ENCODE assay signal across 8 cellular contexts in the genomic region with DNA sequence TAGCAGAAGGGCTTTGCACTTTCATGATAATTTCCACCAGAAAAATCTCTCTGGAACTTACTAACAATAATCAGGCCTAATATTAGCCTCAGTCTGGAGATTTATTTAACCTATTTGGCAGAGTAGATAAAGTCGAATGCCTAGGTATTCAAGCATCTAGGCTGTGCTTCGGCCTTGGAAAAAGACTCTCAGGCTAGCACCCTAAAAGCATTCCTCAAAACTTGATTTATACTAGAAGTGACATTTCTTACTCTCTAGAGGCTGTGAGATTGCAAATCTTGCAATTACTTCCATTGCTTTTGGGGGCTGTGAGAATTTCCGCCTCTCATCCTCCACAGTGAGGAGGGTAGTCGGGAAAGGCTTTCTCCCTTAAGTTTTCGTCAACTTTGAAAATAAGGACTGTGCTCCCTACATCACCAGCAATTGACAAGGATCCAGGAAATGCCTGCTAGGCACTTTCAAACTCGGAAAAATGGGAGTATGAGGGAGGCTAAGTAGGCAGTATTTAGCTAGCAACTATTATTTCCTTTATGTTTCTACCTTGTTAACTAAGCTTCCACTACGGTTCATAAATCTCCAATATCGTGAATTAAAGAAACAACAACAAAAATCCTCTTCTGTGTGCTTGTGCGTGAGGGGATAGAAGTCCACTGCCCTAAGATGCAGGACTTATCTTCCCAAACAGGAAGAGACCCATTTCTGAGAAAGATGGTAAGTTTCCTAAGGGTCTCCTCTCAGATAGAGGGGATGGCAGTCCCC. TPM values are rescaled to one million over a fixed set of nuclear protein-coding genes. Genes with fewer than 3 reads are reported as not detected.
DNase-seq lines count a peak whose midpoint lies in the region; ATAC-seq, FAIRE-seq and TF ChIP-seq lines count a peak whose summit lies in the region.

No MANE protein-coding gene starts in this region.

- no peaks in the 10 kb centered on the region; the same call in 1 of the 2 replicates for H4K20me1 ChIP-seq in K562 (replicated peaks; ENCODE audit: control insufficient read depth, insufficient read depth, low read length)

- POLR2A ChIA-PET in K562 (lab: Yijun Ruan, JAX) = interaction anchor here (0.5 to 1.6 kb wide), 5 partner anchors 8 to 1765 kb away, joined by 3 to 11 read pairs (median 3); no protein-coding TSS in a partner anchor

- H3K4me2 ChIP-seq in K562 (ENCODE audit: insufficient read depth, low read length) = peak overlapping the region; percentile 77

- H3K9me3 ChIP-seq in cardiac muscle cell (ENCODE audit: low read depth) (no peaks in the 10 kb centered on the region), K562 (replicated peaks; ENCODE audit: control insufficient read depth, insufficient read depth, low read depth, low read length) (no peaks in the 10 kb centered on the region), upper lobe of right lung (no peaks in the 10 kb centered on the region)

- H3K27ac ChIP-seq in cardiac muscle cell = peak overlapping the region; percentile 72
- H3K27ac ChIP-seq in K562 (ENCODE audit: extremely low read depth, low read depth, low read length) = peak overlapping the region; percentile 84
- H3K27ac ChIP-seq in upper lobe of right lung = peak overlapping the region; percentile 97

- H3K4me3 ChIP-seq in cardiac muscle cell = peak overlapping the region; percentile 39
- H3K4me3 ChIP-seq in K562 = peak overlapping the region; percentile 80
- peak overlapping the region; percentile 77 for H3K4me3 ChIP-seq in upper lobe of right lung

- no peak for TF ChIP-seq RAD21 in K562 (CRISPR knock-in tag; conservative IDR thresholded peaks at IDR 0.05 in 1 of 2, IDR thresholded peaks at IDR 0.05 in 1 of 2)

- peaks cover 26% of the 10 kb centered on the region for H3K79me2 ChIP-seq in K562 (ENCODE audit: control insufficient read depth, insufficient read depth, low read length)

- H3K4me1 ChIP-seq in cardiac muscle cell (ENCODE audit: low read depth) = peaks cover 13% of the 10 kb centered on the region
- H3K4me1 ChIP-seq in K562 (replicated peaks in 1 of 2; ENCODE audit: control insufficient read depth in 2 of 2, insufficient read depth in 2 of 2, low read length in 2 of 2) = peaks cover 9 to 13% of the 10 kb centered on the region in 2 experiments; a peak in 4 of 5 replicates
- H3K4me1 ChIP-seq in upper lobe of right lung = peaks cover 11% of the 10 kb centered on the region

- TF ChIP-seq EP300 in K562 (IDR thresholded peaks at IDR 0.05; ENCODE audit: low read length) = no peak

- TF ChIP-seq CTCF in cardiac muscle cell (IDR thresholded peaks at IDR 0.05; ENCODE audit: low read depth, low read length) (no peak), K562 (IDR thresholded peaks at IDR 0.05 in 2 of 3, conservative IDR thresholded peaks at IDR 0.05 in 1 of 3; ENCODE audit: insufficient read depth in 2 of 3, low read depth in 1 of 3, low read length in 3 of 3) (no peak), upper lobe of right lung (IDR thresholded peaks at IDR 0.05) (no peak)

- H3K9ac ChIP-seq in K562 (ENCODE audit: insufficient read depth in 1 of 2, low read depth in 2 of 2, low read length in 2 of 2) = peak overlapping the region; percentile 70 to 85

- intact Hi-C loops in left ventricle myocardium superior (cut with micrococcal nuclease) (no loop called here), K562 (cut with micrococcal nuclease) (loop anchor here (2.0 kb wide), 1 partner anchor 123 kb away; no protein-coding TSS in a partner anchor), upper lobe of right lung (cut with DNase I) (no loop called here), posterior vena cava (cut with DNase I) (loop anchor here in 1 of 2 donors (5.0 to 10.0 kb wide), 2 partner anchors 160 to 737 kb away; no protein-coding TSS in a partner anchor)

- in situ Hi-C loops in K562 (cut with MboI) = no loop called here

- FAIRE-seq in K562 (lab: Jason Lieb, UNC) = no peak

- CTCF ChIA-PET in K562 (lab: Yijun Ruan, JAX; ENCODE audit: low intra/inter-chr PET ratio) = interaction anchor here (0.6 kb wide), 1 partner anchor 46 kb away, joined by 3 read pairs; no protein-coding TSS in a partner anchor

- TSS peak; percentile 98 for BruUV-seq in K562 (replicated peaks; lab: Mats Ljungman, UMichigan)

- H3K36me3 ChIP-seq in cardiac muscle cell (no peaks in the 10 kb centered on the region), K562 (ENCODE audit: control insufficient read depth, insufficient read depth, low read length) (peaks cover 4% of the 10 kb centered on the region; the same call in 2 of the 3 replicates), upper lobe of right lung (no peaks in the 10 kb centered on the region)

- DNase-seq in cardiac muscle cell (ENCODE audit: low read depth in 1 of 2, low spot score in 1 of 2) (no peak), left ventricle myocardium superior (no peak), K562 (ENCODE audit: extremely low read depth in 1 of 4, low spot score in 3 of 4) (peak in 1 of 4 experiments; percentile 6), medulla oblongata (ENCODE audit: extremely low spot score) (peak; percentile 54), upper lobe of right lung (no peak), nucleus accumbens (lab: John Stamatoyannopoulos, UW) (no peak), dedifferentiated amniotic fluid mesenchymal stem cell (ENCODE audit: extremely low spot score) (no peak), posterior vena cava (ENCODE audit: low spot score) (no peak)

- no peaks in the 10 kb centered on the region for H3K9me1 ChIP-seq in K562 (ENCODE audit: control insufficient read depth, insufficient read depth, low read length)

- 28% methylated on average over 9 of the region's 9 CpGs for whole genome bisulfite sequencing in K562 (ENCODE audit: insufficient coverage, low coverage, missing lambda C conversion rate)

- no peaks in the 10 kb centered on the region for H3K27me3 ChIP-seq in cardiac muscle cell
- H3K27me3 ChIP-seq in K562 (ENCODE audit: control insufficient read depth in 2 of 2, insufficient read depth in 2 of 2, low read length in 2 of 2) = no peaks in the 10 kb centered on the region
- H3K27me3 ChIP-seq in upper lobe of right lung = no peaks in the 10 kb centered on the region

- H2AFZ ChIP-seq in K562 (ENCODE audit: low read depth, low read length) = peak overlapping the region; percentile 82

- no peak for ATAC-seq in left ventricle myocardium superior
- no peak; the same call in 1 of the 3 replicates for ATAC-seq in K562
- no peak for ATAC-seq in upper lobe of right lung

- no peak for TF ChIP-seq POLR2A in K562 (conservative IDR thresholded peaks at IDR 0.05)

TF ChIP-seq in K562, 482 proteins besides CTCF, POLR2A, EP300 and RAD21 (continues in another document):
- TF ChIP-seq ZFPM2 (CRISPR knock-in tag; IDR thresholded peaks at IDR 0.05) = no peak
- TF ChIP-seq, protein P1, sequence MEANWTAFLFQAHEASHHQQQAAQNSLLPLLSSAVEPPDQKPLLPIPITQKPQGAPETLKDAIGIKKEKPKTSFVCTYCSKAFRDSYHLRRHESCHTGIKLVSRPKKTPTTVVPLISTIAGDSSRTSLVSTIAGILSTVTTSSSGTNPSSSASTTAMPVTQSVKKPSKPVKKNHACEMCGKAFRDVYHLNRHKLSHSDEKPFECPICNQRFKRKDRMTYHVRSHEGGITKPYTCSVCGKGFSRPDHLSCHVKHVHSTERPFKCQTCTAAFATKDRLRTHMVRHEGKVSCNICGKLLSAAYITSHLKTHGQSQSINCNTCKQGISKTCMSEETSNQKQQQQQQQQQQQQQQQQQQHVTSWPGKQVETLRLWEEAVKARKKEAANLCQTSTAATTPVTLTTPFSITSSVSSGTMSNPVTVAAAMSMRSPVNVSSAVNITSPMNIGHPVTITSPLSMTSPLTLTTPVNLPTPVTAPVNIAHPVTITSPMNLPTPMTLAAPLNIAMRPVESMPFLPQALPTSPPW (CRISPR knock-in tag; IDR thresholded peaks at IDR 0.05) = no peak
- TF ChIP-seq NR2C2 (CRISPR knock-in tag; IDR thresholded peaks at IDR 0.05) = 0 out of 2 replicates have a peak, but pooled peaks have one; percentile 41
- TF ChIP-seq NR2C2 (tag; IDR thresholded peaks at IDR 0.05) = no peak

RNA-seq across cellular contexts. Expression of a gene that starts 1.1 kb away (rescaled TPM):
- total RNA-seq in cardiac muscle cell = 126 and 136 TPM in 2 replicates
- polyA plus RNA-seq in cardiac muscle cell = 53.3 and 61.9 TPM in 2 replicates
- 49.2 TPM for total RNA-seq in left ventricle myocardium superior
- total RNA-seq in K562 (2011; cell fraction: chromatin; rRNA removed; ENCODE audit: low replicate concordance) = 7.3 and 9.3 TPM in 2 replicates
- total RNA-seq in K562 (2011; cell fraction: nucleolus; rRNA removed) = 6.3 and 8.3 TPM in 2 replicates
- total RNA-seq in K562 (2011; cell fraction: nucleoplasm; rRNA removed) = 7.6 and 10.4 TPM in 2 replicates
- 12.7 and 13.4 TPM in 2 replicates for total RNA-seq in K562 (2014; rRNA removed)
- 23.3 and 24.3 TPM in 2 replicates for total RNA-seq in K562 (2014; rRNA removed; fragmentation: Illumina TruSeq; extraction: Trizol)
- 16.0 and 17.5 TPM in 2 replicates for total RNA-seq in K562 (2015; rRNA removed; fragmentation: Illumina TruSeq; extraction: Trizol)
- 32.0 and 32.9 TPM in 2 replicates for total RNA-seq in K562 (2021)
- polyA plus RNA-seq in K562 (2011; rRNA removed) = 35.3 and 40.4 TPM in 2 replicates
- polyA plus RNA-seq in K562 (2011; cell fraction: cytosol; rRNA removed) = 30.5 and 34.8 TPM in 2 replicates
- 26.9 and 35.6 TPM in 2 replicates for polyA plus RNA-seq in K562 (2011; cell fraction: nucleus; rRNA removed)
- 23.1 and 41.8 TPM in 2 replicates for polyA plus RNA-seq in K562 (2012)
- 24.3 and 33.2 TPM in 2 replicates for polyA plus RNA-seq in K562 (2014; fragmentation: Illumina TruSeq; extraction: Trizol)
- 1 to 10 TPM; 3.1 to 3.5 TPM for polyA plus RNA-seq in K562 (2014; fragmentation: Nextera tagmentation; extraction: Ambion mirVana)
- polyA plus RNA-seq in K562 (2014; rRNA removed) = 22.4 and 23.9 TPM in 2 replicates
- polyA minus RNA-seq in K562 (2011; rRNA and poly(A)+ RNA removed) = 17.1 and 18.6 TPM in 2 replicates
- polyA minus RNA-seq in K562 (2011; cell fraction: cytosol; rRNA and poly(A)+ RNA removed) = 7.4 and 7.5 TPM in 2 replicates
- 11.7 and 15.9 TPM in 2 replicates for polyA minus RNA-seq in K562 (2011; cell fraction: nucleus; rRNA and poly(A)+ RNA removed)
- 46.5 TPM for total RNA-seq in upper lobe of right lung
- 10 to 100 TPM; 56.7 to 64.4 TPM for total RNA-seq in posterior vena cava
